ENCODE assay signal across 9 cellular contexts in genomic region chr9:3337515-3337914, GRCh38.
A peak's percentile ranks its signal among the peaks of the same experiment; 100 is the strongest.
DNase-seq lines count a peak whose midpoint lies in the region; ATAC-seq and TF ChIP-seq lines count a peak whose summit lies in the region.
"Had no signal": no experiment of that assay in that cellular context is flagged by ENCODE, and none has a peak within 500 bp of the region (broad histone marks: within the 10 kb centered on the region; RNA-seq: fewer than 3 reads in every experiment).

No MANE protein-coding gene starts in this region.

- H3K4me3 ChIP-seq in RWPE2 (ENCODE audit: severe bottlenecking), result no peak overlapping the region
- no peak overlapping the region for H3K4me3 ChIP-seq in esophagus squamous epithelium
- no peak overlapping the region for H3K4me3 ChIP-seq in gastrocnemius medialis
- H3K4me3 ChIP-seq: SJSA1 had no signal

- intact Hi-C loops in Calu3 (cut with micrococcal nuclease; ENCODE audit: unreplicated experiment) (no loop called here), esophagus squamous epithelium (cut with DNase I) (no loop called here), gastrocnemius medialis (cut with DNase I; ENCODE audit: low total_unique reads) (no loop called here)

- no peaks in the 10 kb centered on the region for H3K27me3 Mint-ChIP-seq in Calu3 (ENCODE audit: unreplicated experiment)

- DNase-seq in Calu3, result peak; percentile 10
- no peak for DNase-seq in RWPE2 (ENCODE audit: low spot score)
- DNase-seq in esophagus squamous epithelium (lab: John Stamatoyannopoulos, UW), result no peak
- DNase-seq in myocyte (ENCODE audit: low read depth), result peak; percentile 46
- no peak for DNase-seq in gastrocnemius medialis
- no peak for DNase-seq in activated effector memory CD4-positive, alpha-beta T cell treated with Interleukin-2 at 50 U/mL for 16 hours
- no peak for DNase-seq in stimulated activated CD4-positive, alpha-beta T cell treated with anti-CD3 and anti-CD28 coated beads, Interleukin-1b, Interleukin-23, amount 100 ng/mL, for 48 hours

- no peaks in the 10 kb centered on the region for H3K27me3 ChIP-seq in RWPE2 (ENCODE audit: insufficient read depth, poor library complexity, severe bottlenecking)
- H3K27me3 ChIP-seq in esophagus squamous epithelium, result no peaks in the 10 kb centered on the region
- H3K27me3 ChIP-seq in gastrocnemius medialis, result no peaks in the 10 kb centered on the region
- H3K27me3 ChIP-seq: SJSA1 had no signal

- H3K4me3 Mint-ChIP-seq in Calu3 (ENCODE audit: low read depth, unreplicated experiment), result no peak overlapping the region

- in situ Hi-C loops in gastrocnemius medialis (cut with MboI; ENCODE audit: low sequenced_read_pairs in 4 of 4), result no loop called here

- no peaks in the 10 kb centered on the region for H3K36me3 Mint-ChIP-seq in Calu3 (ENCODE audit: insufficient read depth, unreplicated experiment)

- ATAC-seq in RWPE2 (ENCODE audit: low read depth) (peak; percentile 58), gastrocnemius medialis (no peak), HG03135 (IDR thresholded peaks at IDR 0.05; ENCODE audit: unreplicated experiment) (no peak)

- no peaks in the 10 kb centered on the region for H3K9me3 Mint-ChIP-seq in Calu3 (ENCODE audit: low read depth, unreplicated experiment)

- CTCF ChIA-PET in Calu3 (lab: Charles Lee), result interaction anchor here (0.8 kb wide), 1 partner anchor 104 kb away, joined by 3 read pairs; no protein-coding TSS in a partner anchor

- 0 to 30% methylated on average over 1 of the region's 1 CpG for WGBS in esophagus squamous epithelium, 2 donors

- H3K27ac ChIP-seq in RWPE2 (ENCODE audit: poor library complexity, severe bottlenecking), result no peak overlapping the region
- H3K27ac ChIP-seq in esophagus squamous epithelium, result peak overlapping the region in 3 of 4 donors; percentile 5 to 55 (median 46)
- peak overlapping the region in 1 of 4 donors; percentile 24 for H3K27ac ChIP-seq in gastrocnemius medialis
- H3K27ac ChIP-seq: SJSA1 had no signal

- no peak overlapping the region for H3K27ac Mint-ChIP-seq in Calu3 (ENCODE audit: unreplicated experiment)

- TF ChIP-seq CTCF in Calu3 (IDR thresholded peaks at IDR 0.05; ENCODE audit: unreplicated experiment), result no peak
- TF ChIP-seq CTCF in RWPE2 (IDR thresholded peaks at IDR 0.05; ENCODE audit: poor library complexity, severe bottlenecking), result no peak
- TF ChIP-seq CTCF in esophagus squamous epithelium (IDR thresholded peaks at IDR 0.05), result no peak
- TF ChIP-seq CTCF in gastrocnemius medialis (IDR thresholded peaks at IDR 0.05 in 4 of 5, conservative IDR thresholded peaks at IDR 0.05 in 1 of 5), result no peak

- H3K4me1 ChIP-seq in RWPE2 (ENCODE audit: insufficient read depth, poor library complexity, severe bottlenecking), result no peaks in the 10 kb centered on the region
- peaks cover 0 to 18% (median 6%) of the 10 kb centered on the region in 3 donors for H3K4me1 ChIP-seq in esophagus squamous epithelium
- H3K4me1 ChIP-seq in gastrocnemius medialis, result peaks cover 7 to 12% of the 10 kb centered on the region in 2 donors
- H3K4me1 ChIP-seq: SJSA1 had no signal

- no peak for TF ChIP-seq POLR2A in esophagus squamous epithelium (IDR thresholded peaks at IDR 0.05)
- TF ChIP-seq POLR2A in gastrocnemius medialis (IDR thresholded peaks at IDR 0.05), result no peak

- no TSS peak for BruUV-seq in Calu3 (replicated peaks; lab: Mats Ljungman, UMichigan)

- no peaks in the 10 kb centered on the region for H3K9me3 ChIP-seq in RWPE2 (ENCODE audit: severe bottlenecking)
- H3K9me3 ChIP-seq in esophagus squamous epithelium, result no peaks in the 10 kb centered on the region
- no peaks in the 10 kb centered on the region for H3K9me3 ChIP-seq in gastrocnemius medialis
- H3K9me3 ChIP-seq: SJSA1 had no signal

- H3K36me3 ChIP-seq in RWPE2 (ENCODE audit: low read depth) (no peaks in the 10 kb centered on the region), esophagus squamous epithelium (no peaks in the 10 kb centered on the region), gastrocnemius medialis (no peaks in the 10 kb centered on the region)
- H3K36me3 ChIP-seq: SJSA1 had no signal

- H3K4me1 Mint-ChIP-seq in Calu3 (ENCODE audit: low read depth, unreplicated experiment), result peaks cover 9% of the 10 kb centered on the region

Comparison
In these comparisons a context has a peak if more than half of its experiments do, and no peak if none do; other contexts are left out.
1. DNase-seq: peak in Calu3 (single experiment) and myocyte (single experiment); none in RWPE2 (single experiment), esophagus squamous epithelium (single experiment), gastrocnemius medialis (0 of 2), activated effector memory CD4-positive, alpha-beta T cell treated with Interleukin-2 at 50 U/mL for 16 hours (single experiment) and stimulated activated CD4-positive, alpha-beta T cell treated with anti-CD3 and anti-CD28 coated beads, Interleukin-1b, Interleukin-23, amount 100 ng/mL, for 48 hours (single experiment).